Comparison of ENCODE assay signal across 25 cellular contexts in genomic region chr5:157989296-157989695, GRCh38.
"Had no signal": no experiment of that assay in that cellular context is flagged by ENCODE, and none has a peak within 500 bp of the region (broad histone marks: within the 10 kb centered on the region; RNA-seq: fewer than 3 reads in every experiment).

No MANE protein-coding gene starts in this region.

- H3K4me3 Mint-ChIP-seq: activated CD4-positive, alpha-beta T cell treated with anti-CD3 and anti-CD28 coated beads for 36 hours; activated CD8-positive, alpha-beta memory T cell treated with anti-CD3 and anti-CD28 coated beads, Interleukin-2, amount 10 ng/mL, durations not matched to agents 7 days and 5 days; activated CD8-positive, alpha-beta T cell treated with anti-CD3 and anti-CD28 coated beads, Interleukin-2, amount 10 ng/mL, durations not matched to agents 7 days and 5 days; activated naive CD4-positive, alpha-beta T cell treated with anti-CD3 and anti-CD28 coated beads, Interleukin-2, amount 50 U/mL, for 24 hours; activated naive CD8-positive, alpha-beta T cell treated with anti-CD3 and anti-CD28 coated beads, Interleukin-2, amount 50 U/mL, for 24 hours; natural killer cell treated with Interleukin-12 subunit alpha and Interleukin-12 subunit beta and Interleukin-15 and Interleukin-18, amount 100 ng/mL, for 72 hours; stimulated activated memory B cell treated with anti-CD40 and anti-IgM and Interleukin-4, amounts not matched to agents 10 μg/mL and 1 μg/mL and 100 μg/mL, for 72 hours; T-helper 2 cell treated with Interferon-gamma antibody and Interleukin-4, amounts not matched to agents 5 μg/mL and 100 μg/mL, for 36 hours had no signal

- H3K27ac Mint-ChIP-seq: activated CD4-positive, alpha-beta T cell treated with anti-CD3 and anti-CD28 coated beads for 36 hours; activated CD8-positive, alpha-beta memory T cell treated with anti-CD3 and anti-CD28 coated beads, Interleukin-2, amount 10 ng/mL, durations not matched to agents 7 days and 5 days; activated CD8-positive, alpha-beta T cell treated with anti-CD3 and anti-CD28 coated beads, Interleukin-2, amount 10 ng/mL, durations not matched to agents 7 days and 5 days; activated naive CD4-positive, alpha-beta T cell treated with anti-CD3 and anti-CD28 coated beads, Interleukin-2, amount 50 U/mL, for 24 hours; activated naive CD8-positive, alpha-beta T cell treated with anti-CD3 and anti-CD28 coated beads, Interleukin-2, amount 50 U/mL, for 24 hours; activated T-helper 2 cell treated with anti-CD3 and anti-CD28 coated beads, Interferon-gamma antibody, Interleukin-2, Interleukin-4, amounts not matched to agents 10 μg/mL and 5 μg/mL and 100 μg/mL, durations not matched to agents 14 hours and 24 hours and 36 hours; natural killer cell treated with Interleukin-12 subunit alpha and Interleukin-12 subunit beta and Interleukin-15 and Interleukin-18, amount 100 ng/mL, for 72 hours; stimulated activated memory B cell treated with anti-CD40 and anti-IgM and Interleukin-4, amounts not matched to agents 10 μg/mL and 1 μg/mL and 100 μg/mL, for 72 hours; T-helper 2 cell treated with Interferon-gamma antibody and Interleukin-4, amounts not matched to agents 5 μg/mL and 100 μg/mL, for 36 hours had no signal

- H3K36me3 Mint-ChIP-seq: activated CD8-positive, alpha-beta memory T cell treated with anti-CD3 and anti-CD28 coated beads, Interleukin-2, amount 10 ng/mL, durations not matched to agents 7 days and 5 days; activated naive CD4-positive, alpha-beta T cell treated with anti-CD3 and anti-CD28 coated beads, Interleukin-2, amount 50 U/mL, for 24 hours; natural killer cell treated with Interleukin-12 subunit alpha and Interleukin-12 subunit beta and Interleukin-15 and Interleukin-18, amount 100 ng/mL, for 72 hours; stimulated activated memory B cell treated with anti-CD40 and anti-IgM and Interleukin-4, amounts not matched to agents 10 μg/mL and 1 μg/mL and 100 μg/mL, for 72 hours had no signal

- DNase-seq: activated CD4-positive, alpha-beta T cell treated with anti-CD3 and anti-CD28 coated beads for 36 hours; activated CD4-positive, CD25-positive, alpha-beta regulatory T cell; activated CD8-positive, alpha-beta memory T cell treated with anti-CD3 and anti-CD28 coated beads, Interleukin-2, amount 10 ng/mL, durations not matched to agents 7 days and 5 days; activated CD8-positive, alpha-beta T cell treated with anti-CD3 and anti-CD28 coated beads, Interleukin-2, amount 10 ng/mL, durations not matched to agents 7 days and 5 days; activated naive CD8-positive, alpha-beta T cell treated with anti-CD3 and anti-CD28 coated beads, Interleukin-2, amount 50 U/mL, for 24 hours; activated T-cell treated with anti-CD3 and anti-CD28 coated beads, Interleukin-2, amount 50 U/mL, for 48 hours; aorta; central memory CD4-positive, alpha-beta T cell; dermis blood vessel endothelial cell; effector CD4-positive, alpha-beta T cell; esophagus squamous epithelium; left ventricle myocardium inferior; mucosa of descending colon; posterior cingulate gyrus; right lobe of liver; stimulated activated CD4-positive, alpha-beta T cell treated with anti-CD3 and anti-CD28 coated beads, Interleukin-4, amount 100 ng/mL, for 24 hours; stomach; T-helper 1 cell; thyroid gland; upper lobe of left lung had no signal

- H3K4me1 Mint-ChIP-seq: stimulated activated memory B cell treated with anti-CD40 and anti-IgM and Interleukin-4, amounts not matched to agents 10 μg/mL and 1 μg/mL and 100 μg/mL, for 72 hours had no signal

- H3K9me3 Mint-ChIP-seq: activated naive CD4-positive, alpha-beta T cell treated with anti-CD3 and anti-CD28 coated beads, Interleukin-2, amount 50 U/mL, for 24 hours; activated naive CD8-positive, alpha-beta T cell treated with anti-CD3 and anti-CD28 coated beads, Interleukin-2, amount 50 U/mL, for 24 hours; activated T-helper 2 cell treated with anti-CD3 and anti-CD28 coated beads, Interferon-gamma antibody, Interleukin-2, Interleukin-4, amounts not matched to agents 10 μg/mL and 5 μg/mL and 100 μg/mL, durations not matched to agents 14 hours and 24 hours and 36 hours; natural killer cell treated with Interleukin-12 subunit alpha and Interleukin-12 subunit beta and Interleukin-15 and Interleukin-18, amount 100 ng/mL, for 72 hours; stimulated activated memory B cell treated with anti-CD40 and anti-IgM and Interleukin-4, amounts not matched to agents 10 μg/mL and 1 μg/mL and 100 μg/mL, for 72 hours; T-helper 2 cell treated with Interferon-gamma antibody and Interleukin-4, amounts not matched to agents 5 μg/mL and 100 μg/mL, for 36 hours had no signal

- ATAC-seq: activated CD4-positive, alpha-beta T cell treated with anti-CD3 and anti-CD28 coated beads for 36 hours; activated CD8-positive, alpha-beta memory T cell treated with anti-CD3 and anti-CD28 coated beads, Interleukin-2, amount 10 ng/mL, durations not matched to agents 7 days and 5 days; activated CD8-positive, alpha-beta T cell treated with anti-CD3 and anti-CD28 coated beads, Interleukin-2, amount 10 ng/mL, durations not matched to agents 7 days and 5 days; activated naive CD8-positive, alpha-beta T cell treated with anti-CD3 and anti-CD28 coated beads, Interleukin-2, amount 50 U/mL, for 24 hours; mucosa of descending colon; natural killer cell treated with Interleukin-12 subunit alpha and Interleukin-12 subunit beta and Interleukin-15 and Interleukin-18, amount 100 ng/mL, for 72 hours; right lobe of liver; stimulated activated memory B cell treated with anti-CD40 and anti-IgM and Interleukin-4, amounts not matched to agents 10 μg/mL and 1 μg/mL and 100 μg/mL, for 72 hours had no signal
